Comparison of ENCODE assay signal across 8 cellular contexts in genomic region chr2:219029829-219030165, GRCh38. TPM values are rescaled to one million over a fixed set of nuclear protein-coding genes. Genes with fewer than 3 reads are reported as not detected.
DNase-seq lines count a peak whose midpoint lies in the region; ATAC-seq lines count a peak whose summit lies in the region.

No MANE protein-coding gene starts in this region.

- in situ Hi-C loops in ACHN (cut with HindIII; ENCODE audit: low pct_ligation_motif_present, low pct_unique_long_range_greater_than_20kb, low sequenced_read_pairs) = no loop called here

- peak; percentile 81 for DNase-seq in ACHN
- peak; percentile 53 to 55 for DNase-seq in NOMO-1 (lab: John Stamatoyannopoulos, UW; ENCODE audit: unreplicated experiment in 2 of 2)
- DNase-seq in activated CD8-positive, alpha-beta memory T cell treated with anti-CD3 and anti-CD28 coated beads for 48 hours (ENCODE audit: low read depth in 2 of 3, low spot score in 2 of 3) = peak; percentile 49 to 63 (median 56)
- peak; percentile 45 for DNase-seq in epidermal melanocyte (ENCODE audit: insufficient read length, low spot score)
- peak; percentile 76 for DNase-seq in myocyte (ENCODE audit: low read depth)
- peak; percentile 46 to 65 for DNase-seq in stimulated activated CD8-positive, alpha-beta memory T cell treated with anti-CD3 and anti-CD28 coated beads, Interleukin-7, amount 100 ng/mL, for 1 hour (ENCODE audit: low read depth in 2 of 2)

- ATAC-seq in GM18517 (IDR thresholded peaks at IDR 0.05; ENCODE audit: unreplicated experiment) = peak; percentile 64
- peak; percentile 88 for ATAC-seq in HG03520 (IDR thresholded peaks at IDR 0.05; ENCODE audit: unreplicated experiment)

RNA-seq across cellular contexts. Expression of gene CFAP65, which starts 11.5 kb away (rescaled TPM):
- 0.05 TPM in 1 of 2 replicates, not detected in the other for total RNA-seq in myocyte
- polyA plus RNA-seq in myocyte (2012) = not detected

RNA-seq across cellular contexts. Expression of gene IHH, which starts 30.9 kb away (rescaled TPM):
- not detected in 2 replicates for total RNA-seq in myocyte
- not detected for polyA plus RNA-seq in myocyte (2012)

RNA-seq across cellular contexts. Expression of gene CRYBA2, which starts 36.6 kb away (rescaled TPM):
- total RNA-seq in myocyte = not detected in 2 replicates
- polyA plus RNA-seq in myocyte (2012) = not detected

RNA-seq across cellular contexts. Expression of gene FEV, which starts 44.8 kb away (rescaled TPM):
- total RNA-seq in myocyte = not detected in 2 replicates
- polyA plus RNA-seq in myocyte (2012) = not detected

Comparison
In these comparisons a context has a peak if more than half of its experiments do, and no peak if none do; other contexts are left out.
1. Peak in every context shown above with its lines: DNase-seq and ATAC-seq.